1 cellular context compared by ENCODE assay signal in genomic region chr3:10500717-10501663, GRCh38.
TF ChIP-seq lines count a peak whose summit lies in the region.

No MANE protein-coding gene starts in this region.

TF ChIP-seq in HepG2, 621 proteins besides CTCF, POLR2A, EP300 and RAD21 (continued from another document and continues in another):
- TF ChIP-seq, protein P1, sequence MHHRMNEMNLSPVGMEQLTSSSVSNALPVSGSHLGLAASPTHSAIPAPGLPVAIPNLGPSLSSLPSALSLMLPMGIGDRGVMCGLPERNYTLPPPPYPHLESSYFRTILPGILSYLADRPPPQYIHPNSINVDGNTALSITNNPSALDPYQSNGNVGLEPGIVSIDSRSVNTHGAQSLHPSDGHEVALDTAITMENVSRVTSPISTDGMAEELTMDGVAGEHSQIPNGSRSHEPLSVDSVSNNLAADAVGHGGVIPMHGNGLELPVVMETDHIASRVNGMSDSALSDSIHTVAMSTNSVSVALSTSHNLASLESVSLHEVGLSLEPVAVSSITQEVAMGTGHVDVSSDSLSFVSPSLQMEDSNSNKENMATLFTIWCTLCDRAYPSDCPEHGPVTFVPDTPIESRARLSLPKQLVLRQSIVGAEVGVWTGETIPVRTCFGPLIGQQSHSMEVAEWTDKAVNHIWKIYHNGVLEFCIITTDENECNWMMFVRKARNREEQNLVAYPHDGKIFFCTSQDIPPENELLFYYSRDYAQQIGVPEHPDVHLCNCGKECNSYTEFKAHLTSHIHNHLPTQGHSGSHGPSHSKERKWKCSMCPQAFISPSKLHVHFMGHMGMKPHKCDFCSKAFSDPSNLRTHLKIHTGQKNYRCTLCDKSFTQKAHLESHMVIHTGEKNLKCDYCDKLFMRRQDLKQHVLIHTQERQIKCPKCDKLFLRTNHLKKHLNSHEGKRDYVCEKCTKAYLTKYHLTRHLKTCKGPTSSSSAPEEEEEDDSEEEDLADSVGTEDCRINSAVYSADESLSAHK (CRISPR knock-in tag; IDR thresholded peaks at IDR 0.05; ENCODE audit: borderline replicate concordance) = no peak
- TF ChIP-seq MAF1 (CRISPR knock-in tag; IDR thresholded peaks at IDR 0.05; ENCODE audit: borderline replicate concordance) (no peak), ZNF138 (CRISPR knock-in tag; IDR thresholded peaks at IDR 0.05; ENCODE audit: low read depth) (no peak), SMYD3 (CRISPR knock-in tag; IDR thresholded peaks at IDR 0.05) (no peak), TOE1 (CRISPR knock-in tag; IDR thresholded peaks at IDR 0.05) (no peak), ZNF382 (CRISPR knock-in tag; IDR thresholded peaks at IDR 0.05; ENCODE audit: borderline replicate concordance) (no peak), ZMAT3 (CRISPR knock-in tag; conservative IDR thresholded peaks at IDR 0.05) (no peak), ZNF674 (CRISPR knock-in tag; IDR thresholded peaks at IDR 0.05; ENCODE audit: low read depth) (no peak), ATF5 (CRISPR knock-in tag; IDR thresholded peaks at IDR 0.05; ENCODE audit: low read depth) (no peak), FOXO1 (CRISPR knock-in tag; IDR thresholded peaks at IDR 0.05) (peak; percentile 8; the same call in 1 of the 2 replicates), ZNF34 (CRISPR knock-in tag; IDR thresholded peaks at IDR 0.05; ENCODE audit: borderline replicate concordance) (no peak), ZXDC (CRISPR knock-in tag; IDR thresholded peaks at IDR 0.05) (no peak), ZNF800 (CRISPR knock-in tag; IDR thresholded peaks at IDR 0.05) (no peak), RBM39 (IDR thresholded peaks at IDR 0.05; ENCODE audit: low read depth, low read length, poor library complexity, severe bottlenecking) (no peak), ZNF564 (CRISPR knock-in tag; IDR thresholded peaks at IDR 0.05) (peak; percentile 38; the same call in 1 of the 2 replicates), ARHGAP35 (CRISPR knock-in tag; IDR thresholded peaks at IDR 0.05; ENCODE audit: borderline replicate concordance) (no peak), NPAS2 (CRISPR knock-in tag; IDR thresholded peaks at IDR 0.05; ENCODE audit: borderline replicate concordance) (no peak), RBFOX2 (IDR thresholded peaks at IDR 0.05; ENCODE audit: low read depth, low read length) (no peak), ATF2 (CRISPR knock-in tag; IDR thresholded peaks at IDR 0.05) (no peak), MTF2 (CRISPR knock-in tag; IDR thresholded peaks at IDR 0.05; ENCODE audit: borderline replicate concordance) (no peak), CEBPB (IDR thresholded peaks at IDR 0.05; ENCODE audit: borderline replicate concordance, low read depth, low read length) (no peak), ZNF317 (CRISPR knock-in tag; IDR thresholded peaks at IDR 0.05) (no peak), ZNF276 (CRISPR knock-in tag; IDR thresholded peaks at IDR 0.05; ENCODE audit: low read depth) (no peak), ZFP37 (CRISPR knock-in tag; IDR thresholded peaks at IDR 0.05; ENCODE audit: borderline replicate concordance) (no peak), ZNF275 (CRISPR knock-in tag; IDR thresholded peaks at IDR 0.05; ENCODE audit: borderline replicate concordance) (no peak), ZNF280B (CRISPR knock-in tag; IDR thresholded peaks at IDR 0.05; ENCODE audit: borderline replicate concordance) (no peak), ZNF772 (CRISPR knock-in tag; IDR thresholded peaks at IDR 0.05) (no peak), FOXP1 (IDR thresholded peaks at IDR 0.05) (no peak), FOXP1 (CRISPR knock-in tag; IDR thresholded peaks at IDR 0.05) (0 out of 2 replicates have a peak, but pooled peaks have one; percentile 35), RFXANK (CRISPR knock-in tag; IDR thresholded peaks at IDR 0.05) (no peak), KDM6A (CRISPR knock-in tag; IDR thresholded peaks at IDR 0.05; ENCODE audit: low read depth) (no peak)
- TF ChIP-seq, protein P2, sequence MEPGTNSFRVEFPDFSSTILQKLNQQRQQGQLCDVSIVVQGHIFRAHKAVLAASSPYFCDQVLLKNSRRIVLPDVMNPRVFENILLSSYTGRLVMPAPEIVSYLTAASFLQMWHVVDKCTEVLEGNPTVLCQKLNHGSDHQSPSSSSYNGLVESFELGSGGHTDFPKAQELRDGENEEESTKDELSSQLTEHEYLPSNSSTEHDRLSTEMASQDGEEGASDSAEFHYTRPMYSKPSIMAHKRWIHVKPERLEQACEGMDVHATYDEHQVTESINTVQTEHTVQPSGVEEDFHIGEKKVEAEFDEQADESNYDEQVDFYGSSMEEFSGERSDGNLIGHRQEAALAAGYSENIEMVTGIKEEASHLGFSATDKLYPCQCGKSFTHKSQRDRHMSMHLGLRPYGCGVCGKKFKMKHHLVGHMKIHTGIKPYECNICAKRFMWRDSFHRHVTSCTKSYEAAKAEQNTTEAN (CRISPR knock-in tag; conservative IDR thresholded peaks at IDR 0.05) = no peak
- TF ChIP-seq, protein P3, sequence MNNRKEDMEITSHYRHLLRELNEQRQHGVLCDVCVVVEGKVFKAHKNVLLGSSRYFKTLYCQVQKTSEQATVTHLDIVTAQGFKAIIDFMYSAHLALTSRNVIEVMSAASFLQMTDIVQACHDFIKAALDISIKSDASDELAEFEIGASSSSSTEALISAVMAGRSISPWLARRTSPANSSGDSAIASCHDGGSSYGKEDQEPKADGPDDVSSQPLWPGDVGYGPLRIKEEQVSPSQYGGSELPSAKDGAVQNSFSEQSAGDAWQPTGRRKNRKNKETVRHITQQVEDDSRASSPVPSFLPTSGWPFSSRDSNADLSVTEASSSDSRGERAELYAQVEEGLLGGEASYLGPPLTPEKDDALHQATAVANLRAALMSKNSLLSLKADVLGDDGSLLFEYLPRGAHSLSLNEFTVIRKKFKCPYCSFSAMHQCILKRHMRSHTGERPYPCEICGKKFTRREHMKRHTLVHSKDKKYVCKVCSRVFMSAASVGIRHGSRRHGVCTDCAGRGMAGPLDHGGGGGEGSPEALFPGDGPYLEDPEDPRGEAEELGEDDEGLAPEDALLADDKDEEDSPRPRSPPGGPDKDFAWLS (CRISPR knock-in tag; IDR thresholded peaks at IDR 0.05; ENCODE audit: borderline replicate concordance) = no peak
- TF ChIP-seq, protein P4, sequence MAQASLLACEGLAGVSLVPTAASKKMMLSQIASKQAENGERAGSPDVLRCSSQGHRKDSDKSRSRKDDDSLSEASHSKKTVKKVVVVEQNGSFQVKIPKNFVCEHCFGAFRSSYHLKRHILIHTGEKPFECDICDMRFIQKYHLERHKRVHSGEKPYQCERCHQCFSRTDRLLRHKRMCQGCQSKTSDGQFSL (CRISPR knock-in tag; IDR thresholded peaks at IDR 0.05) = no peak
- TF ChIP-seq, protein P5, sequence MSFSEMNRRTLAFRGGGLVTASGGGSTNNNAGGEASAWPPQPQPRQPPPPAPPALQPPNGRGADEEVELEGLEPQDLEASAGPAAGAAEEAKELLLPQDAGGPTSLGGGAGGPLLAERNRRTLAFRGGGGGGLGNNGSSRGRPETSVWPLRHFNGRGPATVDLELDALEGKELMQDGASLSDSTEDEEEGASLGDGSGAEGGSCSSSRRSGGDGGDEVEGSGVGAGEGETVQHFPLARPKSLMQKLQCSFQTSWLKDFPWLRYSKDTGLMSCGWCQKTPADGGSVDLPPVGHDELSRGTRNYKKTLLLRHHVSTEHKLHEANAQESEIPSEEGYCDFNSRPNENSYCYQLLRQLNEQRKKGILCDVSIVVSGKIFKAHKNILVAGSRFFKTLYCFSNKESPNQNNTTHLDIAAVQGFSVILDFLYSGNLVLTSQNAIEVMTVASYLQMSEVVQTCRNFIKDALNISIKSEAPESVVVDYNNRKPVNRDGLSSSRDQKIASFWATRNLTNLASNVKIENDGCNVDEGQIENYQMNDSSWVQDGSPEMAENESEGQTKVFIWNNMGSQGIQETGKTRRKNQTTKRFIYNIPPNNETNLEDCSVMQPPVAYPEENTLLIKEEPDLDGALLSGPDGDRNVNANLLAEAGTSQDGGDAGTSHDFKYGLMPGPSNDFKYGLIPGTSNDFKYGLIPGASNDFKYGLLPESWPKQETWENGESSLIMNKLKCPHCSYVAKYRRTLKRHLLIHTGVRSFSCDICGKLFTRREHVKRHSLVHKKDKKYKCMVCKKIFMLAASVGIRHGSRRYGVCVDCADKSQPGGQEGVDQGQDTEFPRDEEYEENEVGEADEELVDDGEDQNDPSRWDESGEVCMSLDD (CRISPR knock-in tag; IDR thresholded peaks at IDR 0.05; ENCODE audit: borderline replicate concordance) = 0 out of 2 replicates have a peak, but pooled peaks have one; percentile 25
